8 cellular contexts compared by ENCODE assay signal in the genomic region with DNA sequence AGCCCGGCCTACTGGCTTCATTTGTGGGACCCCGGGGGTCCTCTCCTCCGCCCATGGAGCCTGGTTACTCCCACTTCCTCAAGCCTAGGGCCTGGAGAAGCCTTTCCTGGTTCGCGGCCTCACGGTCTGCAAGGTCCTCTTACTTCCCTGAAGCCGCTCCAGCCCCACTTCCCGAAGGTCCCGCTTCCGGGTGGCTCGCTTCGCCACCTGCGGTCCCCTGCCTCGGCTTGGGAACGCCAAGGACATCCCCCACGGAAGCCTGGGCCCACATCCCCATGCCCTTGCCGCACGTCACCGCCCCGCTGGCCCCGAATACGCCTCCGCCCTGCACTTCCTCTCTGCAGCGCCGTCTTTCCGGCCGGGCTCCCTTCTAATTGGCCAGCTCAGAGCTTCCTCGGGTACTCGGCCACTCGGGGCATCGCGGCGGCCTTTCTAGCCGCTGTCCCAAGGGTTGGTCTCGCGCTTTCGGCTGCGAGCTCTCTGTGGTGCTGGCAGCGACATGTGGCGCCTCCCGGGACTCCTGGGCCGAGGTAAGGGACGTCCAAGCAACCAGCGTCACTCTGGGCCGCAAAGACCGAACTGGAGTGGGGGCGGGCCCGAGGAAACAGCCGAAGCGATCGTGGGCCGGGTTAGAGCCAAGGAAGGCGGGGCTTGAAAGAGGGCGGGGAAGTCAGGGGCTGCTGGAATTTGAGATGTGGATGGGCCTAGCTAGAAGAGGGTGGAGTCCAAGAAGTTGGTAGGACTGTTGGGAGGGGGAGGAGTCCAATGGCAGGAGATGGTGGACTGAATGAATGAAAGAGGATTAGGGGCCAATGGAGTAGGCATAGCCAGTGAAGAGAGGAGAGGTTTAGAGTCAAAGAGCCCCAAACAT. TPM values are rescaled to one million over a fixed set of nuclear protein-coding genes. Genes with fewer than 3 reads are reported as not detected.
DNase-seq lines count a peak whose midpoint lies in the region; ATAC-seq, FAIRE-seq and TF ChIP-seq lines count a peak whose summit lies in the region.

A gene with protein sequence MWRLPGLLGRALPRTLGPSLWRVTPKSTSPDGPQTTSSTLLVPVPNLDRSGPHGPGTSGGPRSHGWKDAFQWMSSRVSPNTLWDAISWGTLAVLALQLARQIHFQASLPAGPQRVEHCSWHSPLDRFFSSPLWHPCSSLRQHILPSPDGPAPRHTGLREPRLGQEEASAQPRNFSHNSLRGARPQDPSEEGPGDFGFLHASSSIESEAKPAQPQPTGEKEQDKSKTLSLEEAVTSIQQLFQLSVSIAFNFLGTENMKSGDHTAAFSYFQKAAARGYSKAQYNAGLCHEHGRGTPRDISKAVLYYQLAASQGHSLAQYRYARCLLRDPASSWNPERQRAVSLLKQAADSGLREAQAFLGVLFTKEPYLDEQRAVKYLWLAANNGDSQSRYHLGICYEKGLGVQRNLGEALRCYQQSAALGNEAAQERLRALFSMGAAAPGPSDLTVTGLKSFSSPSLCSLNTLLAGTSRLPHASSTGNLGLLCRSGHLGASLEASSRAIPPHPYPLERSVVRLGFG (plus strand): TSS at position 429 of the 871 bp plus-strand sequence. CDS start 71 bp downstream, at position 500.

- 0 out of 2 replicates have a peak, but pooled peaks cover 5% of the 10 kb centered on the region for H3K4me1 ChIP-seq in HUES48 (ENCODE audit: control insufficient read depth, insufficient read depth, low read length)
- H3K4me1 ChIP-seq in OCI-LY7 (ENCODE audit: insufficient read depth, low read length, poor library complexity, severe bottlenecking): peaks cover 12% of the 10 kb centered on the region
- H3K4me1 ChIP-seq in endothelial cell of umbilical vein (ENCODE audit: control insufficient read depth, extremely low read depth, insufficient read depth, low read length): peaks cover 15% of the 10 kb centered on the region

- CTCF ChIA-PET in Calu3 (lab: Charles Lee): interaction anchor here (0.6 to 1.8 kb wide), 17 partner anchors 8 to 332 kb away, joined by 3 to 8 read pairs (median 3); a partner anchor contains a TSS
- CTCF ChIA-PET in OCI-LY7 (lab: Charles Lee; ENCODE audit: unreplicated experiment): interaction anchor here (0.6 to 1.4 kb wide), 5 partner anchors 9 to 115 kb away, joined by 3 to 5 read pairs (median 3); a partner anchor contains a TSS
- CTCF ChIA-PET in endothelial cell of umbilical vein (lab: Charles Lee): interaction anchor here (0.6 to 3.0 kb wide), 10 partner anchors 9 to 247 kb away, joined by 3 to 19 read pairs (median 6); a partner anchor contains a TSS

- TF ChIP-seq CTCF in Calu3 (IDR thresholded peaks at IDR 0.05; ENCODE audit: unreplicated experiment) (no peak), OCI-LY7 (conservative IDR thresholded peaks at IDR 0.05; ENCODE audit: low read length) (no peak), endothelial cell of umbilical vein (IDR thresholded peaks at IDR 0.05; ENCODE audit: extremely low read depth in 1 of 2, insufficient read depth in 1 of 2, low read depth in 1 of 2, low read length in 2 of 2) (no peak)

- H3K4me1 Mint-ChIP-seq in Calu3 (ENCODE audit: low read depth, unreplicated experiment): peaks cover 9% of the 10 kb centered on the region

- H3K27ac Mint-ChIP-seq in Calu3 (ENCODE audit: unreplicated experiment): peak within 1 kb of the TSS; percentile 97

- H3K4me2 ChIP-seq in OCI-LY7 (ENCODE audit: low read length) (peak within 1 kb of the TSS; percentile 89), endothelial cell of umbilical vein (ENCODE audit: insufficient read depth, low read length) (peak within 1 kb of the TSS; percentile 77)

- peak within 1 kb of the TSS; percentile 59 for H2AFZ ChIP-seq in OCI-LY7 (ENCODE audit: low read length)
- peak within 1 kb of the TSS; percentile 53 for H2AFZ ChIP-seq in endothelial cell of umbilical vein (ENCODE audit: low read depth, low read length)

- dilution Hi-C loops in endothelial cell of umbilical vein (cut with MboI; ENCODE audit: extremely low pct_ligation_motif_present, low sequenced_read_pairs): no loop called here

- TF ChIP-seq POLR2A in endothelial cell of umbilical vein (IDR thresholded peaks at IDR 0.05; ENCODE audit: low read depth, low read length): peak; percentile 76

- H3K36me3 ChIP-seq in HUES48 (ENCODE audit: control insufficient read depth, insufficient read depth, low read length): peaks cover 35% of the 10 kb centered on the region
- peaks cover 33% of the 10 kb centered on the region for H3K36me3 ChIP-seq in OCI-LY7 (ENCODE audit: insufficient read depth, low read length)
- H3K36me3 ChIP-seq in endothelial cell of umbilical vein (ENCODE audit: control insufficient read depth in 2 of 2, extremely low read depth in 1 of 2, insufficient read depth in 2 of 2, low read length in 2 of 2): peaks cover 3 to 13% of the 10 kb centered on the region in 2 experiments

- intact Hi-C loops in Calu3 (cut with micrococcal nuclease; ENCODE audit: unreplicated experiment) (no loop called here), OCI-LY7 (cut with micrococcal nuclease; ENCODE audit: unreplicated experiment) (loop anchor here (2.0 kb wide), 1 partner anchor 45 kb away; a partner anchor contains a TSS), endothelial cell of umbilical vein (cut with micrococcal nuclease) (loop anchor here (1.0 to 2.0 kb wide), 3 partner anchors 17 to 75 kb away; a partner anchor contains a TSS)

- FAIRE-seq in endothelial cell of umbilical vein (lab: Jason Lieb, UNC): peak; percentile 94

- peak within 1 kb of the TSS; percentile 83 for H3K4me3 ChIP-seq in HUES48 (ENCODE audit: low read depth, low read length)
- peak within 1 kb of the TSS; percentile 93 for H3K4me3 ChIP-seq in OCI-LY7 (ENCODE audit: low read depth, low read length, poor library complexity, severe bottlenecking)
- H3K4me3 ChIP-seq in endothelial cell of umbilical vein (replicated peaks in 1 of 3; ENCODE audit: insufficient read depth in 1 of 3, low read depth in 1 of 3, low read length in 3 of 3): peak within 1 kb of the TSS; percentile 28 to 63 (median 47)

- H3K79me2 ChIP-seq in OCI-LY7 (ENCODE audit: insufficient read depth, low read depth, low read length): peaks cover 7% of the 10 kb centered on the region; the same call in 1 of the 2 replicates
- peaks cover 11% of the 10 kb centered on the region for H3K79me2 ChIP-seq in endothelial cell of umbilical vein (ENCODE audit: control insufficient read depth, insufficient read depth, low read length)

- POLR2A ChIA-PET in OCI-LY7 (lab: Charles Lee) (interaction anchor here (0.7 to 4.4 kb wide), 15 partner anchors 9 to 258 kb away, joined by 3 to 29 read pairs (median 6); a partner anchor contains a TSS), endothelial cell of umbilical vein (lab: Charles Lee) (interaction anchor here (0.9 to 1.9 kb wide), 4 partner anchors 18 to 45 kb away, joined by 3 to 9 read pairs (median 5); a partner anchor contains a TSS)

- H3K36me3 Mint-ChIP-seq in Calu3 (ENCODE audit: insufficient read depth, unreplicated experiment): peaks cover 54% of the 10 kb centered on the region

- DNase-seq in Calu3 (peak; percentile 95), OCI-LY7 (ENCODE audit: low spot score) (peak; percentile 90), activated T-cell treated with anti-CD3 and anti-CD28 coated beads for 1 hour (ENCODE audit: low read depth) (peak; percentile 91), endothelial cell of umbilical vein (ENCODE audit: low read depth, low spot score) (peak; percentile 95), middle frontal gyrus (ENCODE audit: extremely low spot score, low spot score) (peak; percentile 91)
- peak; percentile 85 to 97 for DNase-seq in stimulated activated CD8-positive, alpha-beta memory T cell treated with anti-CD3 and anti-CD28 coated beads, Interleukin-2, amount 100 ng/mL, for 48 hours (ENCODE audit: low read depth in 2 of 2)

- H3K9ac ChIP-seq in HUES48 (ENCODE audit: low read depth, low read length): peak within 1 kb of the TSS; percentile 83
- H3K9ac ChIP-seq in endothelial cell of umbilical vein (replicated peaks; ENCODE audit: extremely low read depth, insufficient read depth, low read length): peak within 1 kb of the TSS; percentile 82

- H3K9me2 ChIP-seq in OCI-LY7 (ENCODE audit: insufficient read depth, low read length): no peaks in the 10 kb centered on the region

- H3K4me3 Mint-ChIP-seq in Calu3 (ENCODE audit: low read depth, unreplicated experiment): peak within 1 kb of the TSS; percentile 97

- ATAC-seq in GM21390 (IDR thresholded peaks at IDR 0.05; ENCODE audit: unreplicated experiment): peak; percentile 95

- no peaks in the 10 kb centered on the region for H3K9me3 Mint-ChIP-seq in Calu3 (ENCODE audit: low read depth, unreplicated experiment)

- no peaks in the 10 kb centered on the region for H4K20me1 ChIP-seq in OCI-LY7 (ENCODE audit: insufficient read depth, low read length)
- no peaks in the 10 kb centered on the region for H4K20me1 ChIP-seq in endothelial cell of umbilical vein (replicated peaks; ENCODE audit: control insufficient read depth, extremely low read depth, insufficient read depth, low read length)

- no peaks in the 10 kb centered on the region for H3K9me3 ChIP-seq in HUES48 (ENCODE audit: control insufficient read depth, insufficient read depth, low read length)
- H3K9me3 ChIP-seq in OCI-LY7 (ENCODE audit: low read length): no peaks in the 10 kb centered on the region
- no peaks in the 10 kb centered on the region for H3K9me3 ChIP-seq in endothelial cell of umbilical vein (replicated peaks; ENCODE audit: control insufficient read depth, insufficient read depth, low read length)

- BruUV-seq in Calu3 (replicated peaks; lab: Mats Ljungman, UMichigan): TSS peak; percentile 89
- BruUV-seq in OCI-LY7 (replicated peaks; lab: Mats Ljungman, UMichigan): TSS peak; percentile 92
- TSS peak; percentile 75 for BruUV-seq in endothelial cell of umbilical vein (replicated peaks; lab: Mats Ljungman, UMichigan)

- H3K27me3 Mint-ChIP-seq in Calu3 (ENCODE audit: unreplicated experiment): no peaks in the 10 kb centered on the region

- H3K27ac ChIP-seq in HUES48 (ENCODE audit: low read depth, low read length) (peak within 1 kb of the TSS; percentile 97), OCI-LY7 (ENCODE audit: low read depth, low read length, poor library complexity, severe bottlenecking) (peak within 1 kb of the TSS; percentile 69), endothelial cell of umbilical vein (ENCODE audit: insufficient read depth, low read depth, low read length) (peak within 1 kb of the TSS; percentile 84)

- H3K27me3 ChIP-seq in HUES48 (ENCODE audit: control insufficient read depth, insufficient read depth, low read length) (no peaks in the 10 kb centered on the region), endothelial cell of umbilical vein (ENCODE audit: control insufficient read depth in 2 of 2, insufficient read depth in 2 of 2, low read length in 2 of 2) (no peaks in the 10 kb centered on the region)

- no peaks in the 10 kb centered on the region for H3K9me1 ChIP-seq in endothelial cell of umbilical vein (replicated peaks; ENCODE audit: control insufficient read depth, extremely low read depth, insufficient read depth, low read length)

RNA-seq across cellular contexts. Expression of the gene that starts here (rescaled TPM):
- total RNA-seq in Calu3 (2022): 78.0 and 78.5 TPM in 2 replicates
- 67.9 and 81.2 TPM in 2 replicates for total RNA-seq in OCI-LY7 (2014; rRNA removed; shearing (Covaris generic))
- 78.5 and 89.4 TPM in 2 replicates for total RNA-seq in OCI-LY7 (2022)
- 67.0 and 105 TPM in 2 replicates for total RNA-seq in endothelial cell of umbilical vein
- 121 and 139 TPM in 2 replicates for polyA plus RNA-seq in endothelial cell of umbilical vein
- polyA plus RNA-seq in endothelial cell of umbilical vein (2011; cell fraction: cytosol; rRNA removed): 80.8 and 91.2 TPM in 2 replicates
- polyA plus RNA-seq in endothelial cell of umbilical vein (2011; cell fraction: nucleus; rRNA removed): 291 and 301 TPM in 2 replicates
- polyA plus RNA-seq in endothelial cell of umbilical vein (2012): 60.1 and 60.8 TPM in 2 replicates
- 96.7 and 110 TPM in 2 replicates for polyA minus RNA-seq in endothelial cell of umbilical vein
- polyA minus RNA-seq in endothelial cell of umbilical vein (2011; cell fraction: cytosol; rRNA and poly(A)+ RNA removed): 29.9 TPM
- 83.3 and 102 TPM in 2 replicates for polyA minus RNA-seq in endothelial cell of umbilical vein (2011; cell fraction: nucleus; rRNA and poly(A)+ RNA removed)

Comparison
In these comparisons a context has a peak if more than half of its experiments do, and no peak if none do; other contexts are left out.
1. Peak in every context shown above with its lines: DNase-seq, ATAC-seq, H3K4me3 ChIP-seq and H3K27ac ChIP-seq.